In genomic region chr10:63107943-63108437, GRCh38 we compare ENCODE assay signal across 21 cellular contexts.
"Had no signal": no experiment of that assay in that cellular context is flagged by ENCODE, and none has a peak within 500 bp of the region (broad histone marks: within the 10 kb centered on the region; RNA-seq: fewer than 3 reads in every experiment).

No MANE protein-coding gene starts in this region.

- H3K4me2 ChIP-seq: SK-N-SH had no signal

- H3K9me3 ChIP-seq: SK-N-SH had no signal

- H3K9ac ChIP-seq: SK-N-SH had no signal

- ATAC-seq: Panc1, PC-3, T-cell had no signal

- DNase-seq: Karpas-422, KG1, MM.1S, NCI-H1048, NCI-H1105, NCI-H1417, NCI-H1436 treated with DMSO at 0.1 percent for 48 hours, NCI-H1694 treated with DMSO at 0.1 percent for 48 hours, NCI-H1930, NCI-H2081, NCI-H2107, NCI-H2227 treated with DMSO at 0.1 percent for 48 hours, NCI-H524, NCI-H526 treated with DMSO at 0.1 percent for 48 hours, NCI-H748 treated with DMSO at 0.1 percent for 48 hours, PC-3, SHP77, SK-N-SH, SW 1271, T-cell had no signal
